ENCODE assay signal across 11 cellular contexts in the genomic region with DNA sequence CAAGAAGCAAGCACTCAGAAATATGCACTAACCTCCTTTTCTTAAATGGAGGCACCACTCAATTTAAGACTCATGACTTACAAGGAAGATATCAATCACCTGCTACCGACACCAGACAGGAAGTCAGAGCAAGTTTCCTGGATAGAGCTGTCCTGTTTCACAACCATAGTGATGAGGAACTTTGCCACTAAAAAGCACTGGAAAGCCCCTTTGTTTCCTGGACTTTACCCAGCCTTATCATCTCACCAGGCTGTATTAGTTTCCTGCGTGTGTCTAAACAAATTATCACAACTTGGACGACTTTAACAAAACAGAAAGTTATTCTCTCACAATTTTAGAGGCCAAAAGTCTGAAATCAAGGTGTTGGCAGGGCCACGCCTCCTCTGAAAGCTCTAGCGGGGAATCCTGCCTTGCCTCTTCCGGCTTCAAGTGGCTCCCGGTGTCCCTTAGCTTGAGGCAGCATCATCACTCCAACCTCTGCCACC.
DNase-seq lines count a peak whose midpoint lies in the region; ATAC-seq, FAIRE-seq and TF ChIP-seq lines count a peak whose summit lies in the region.
"Had no signal": no experiment of that assay in that cellular context is flagged by ENCODE, and none has a peak within 500 bp of the region (broad histone marks: within the 10 kb centered on the region; RNA-seq: fewer than 3 reads in every experiment).

No MANE protein-coding gene starts in this region.

- CTCF ChIA-PET in GM12878 (lab: Yijun Ruan, JAX): no interaction called here

- H3K4me2 ChIP-seq in GM12878 (ENCODE audit: control insufficient read depth, insufficient read depth): 0 out of 2 replicates have a peak overlapping the region, but pooled peaks have one; percentile 9

- no peaks in the 10 kb centered on the region for H4K20me1 ChIP-seq in GM12878 (ENCODE audit: control insufficient read depth, insufficient read depth)

- no peak overlapping the region for H3K9ac ChIP-seq in GM12878 (ENCODE audit: control insufficient read depth, insufficient read depth, low read length)

- POLR2A ChIA-PET in GM12878 (lab: Charles Lee): no interaction called here

- no peaks in the 10 kb centered on the region for H3K9me3 ChIP-seq in GM12878 (replicated peaks; ENCODE audit: control insufficient read depth, insufficient read depth, low read length)

- TF ChIP-seq RAD21 in GM12878 (IDR thresholded peaks at IDR 0.05; ENCODE audit: insufficient read depth, low read depth, low read length): no peak

- H2AFZ ChIP-seq in GM12878 (ENCODE audit: control insufficient read depth, low read depth, low read length): peak overlapping the region; percentile 44

- TF ChIP-seq POLR2A in GM12878 (IDR thresholded peaks at IDR 0.05; ENCODE audit: low read depth, low read length): no peak

- no TSS peak for BruUV-seq in GM12878 (replicated peaks; lab: Mats Ljungman, UMichigan)

- FAIRE-seq in GM12878 (lab: Jason Lieb, UNC): peak; percentile 80

- peaks cover 22% of the 10 kb centered on the region for H3K4me1 Mint-ChIP-seq in progenitor cell of endocrine pancreas (ENCODE audit: low read depth)

- no peaks in the 10 kb centered on the region for H3K79me2 ChIP-seq in GM12878 (ENCODE audit: control insufficient read depth, insufficient read depth, low read length)

- RAD21 ChIA-PET in GM12878 (lab: Charles Lee; ENCODE audit: unreplicated experiment): no interaction called here

- H3K27me3 ChIP-seq in HL-60 (ENCODE audit: insufficient read depth, poor library complexity, severe bottlenecking) (no peaks in the 10 kb centered on the region), GM12878 (replicated peaks in 1 of 2; ENCODE audit: control insufficient read depth in 2 of 2, insufficient read depth in 2 of 2, low read length in 1 of 2) (no peaks in the 10 kb centered on the region)

- TF ChIP-seq EP300 in GM12878 (IDR thresholded peaks at IDR 0.05; ENCODE audit: borderline replicate concordance in 1 of 2, control insufficient read depth in 1 of 2, low read depth in 2 of 2, low read length in 2 of 2): no peak

- H3K9me3 Mint-ChIP-seq in progenitor cell of endocrine pancreas (ENCODE audit: low read depth): peaks cover 11% of the 10 kb centered on the region

- H3K27me3 Mint-ChIP-seq in progenitor cell of endocrine pancreas: no peaks in the 10 kb centered on the region

- ATAC-seq in GM12878: peak; percentile 72
- no peak for ATAC-seq in HG02571 (IDR thresholded peaks at IDR 0.05; ENCODE audit: unreplicated experiment)
- ATAC-seq in HG03439 (IDR thresholded peaks at IDR 0.05; ENCODE audit: unreplicated experiment): no peak

- TF ChIP-seq CTCF in HL-60 (IDR thresholded peaks at IDR 0.05; ENCODE audit: insufficient read depth, low read length) (no peak), GM12878 (IDR thresholded peaks at IDR 0.05 in 2 of 3, conservative IDR thresholded peaks at IDR 0.05 in 1 of 3; ENCODE audit: control insufficient read depth in 2 of 3, extremely low read depth in 1 of 3, insufficient read depth in 1 of 3, low read depth in 3 of 3, low read length in 3 of 3) (no peak), progenitor cell of endocrine pancreas (IDR thresholded peaks at IDR 0.05; ENCODE audit: unreplicated experiment) (no peak)

- DNase-seq in SKM-1 (lab: John Stamatoyannopoulos, UW; ENCODE audit: unreplicated experiment): peak; percentile 8
- DNase-seq in SKM-1 treated with dmso at 0.1 percent for 144 hours (lab: John Stamatoyannopoulos, UW; ENCODE audit: unreplicated experiment): no peak
- DNase-seq in HL-60 (ENCODE audit: low read depth in 1 of 2, low spot score in 1 of 2): peak; percentile 6 to 51
- DNase-seq in GM12878 (ENCODE audit: low read depth, low spot score): no peak
- DNase-seq in progenitor cell of endocrine pancreas (ENCODE audit: low spot score, unreplicated experiment): no peak
- no peak for DNase-seq in occipital lobe (lab: John Stamatoyannopoulos, UW)
- DNase-seq: 8988T, naive B cell, NCI-H1694 had no signal

- intact Hi-C loops in GM12878 (cut with micrococcal nuclease; ENCODE audit: unreplicated experiment): no loop called here

- 12% methylated on average over 7 of the region's 7 CpGs for WGBS in GM12878 (ENCODE audit: insufficient coverage, insufficient replicate concordance, low lambda C conversion rate, missing lambda C conversion rate)

- H3K36me3 Mint-ChIP-seq in progenitor cell of endocrine pancreas (ENCODE audit: insufficient read depth): no peaks in the 10 kb centered on the region
- H3K36me3 Mint-ChIP-seq: naive B cell had no signal

- SMC1A ChIA-PET in GM12878 (lab: Charles Lee; ENCODE audit: uncharacterized antibody, unreplicated experiment): interaction anchor here (2.3 kb wide), 1 partner anchor 24 kb away, joined by 5 read pairs; no protein-coding TSS in a partner anchor

- H3K4me3 ChIP-seq in HL-60 (replicated peaks; ENCODE audit: insufficient read depth, low read length): no peak overlapping the region
- no peak overlapping the region for H3K4me3 ChIP-seq in GM12878

- no peak overlapping the region for H3K4me3 Mint-ChIP-seq in progenitor cell of endocrine pancreas (ENCODE audit: low read depth)
- H3K4me3 Mint-ChIP-seq: naive B cell had no signal

- H3K36me3 ChIP-seq in GM12878 (ENCODE audit: control insufficient read depth in 2 of 2, insufficient read depth in 2 of 2, low read length in 1 of 2): no peaks in the 10 kb centered on the region

- no peak overlapping the region for H3K27ac ChIP-seq in HL-60 (replicated peaks)
- H3K27ac ChIP-seq in GM12878 (ENCODE audit: control insufficient read depth, insufficient read depth): no peak overlapping the region

- H3K4me1 ChIP-seq in GM12878 (ENCODE audit: control insufficient read depth, insufficient read depth, low read length): no peaks in the 10 kb centered on the region; the same call in 1 of the 2 replicates

- peak overlapping the region; percentile 24 for H3K27ac Mint-ChIP-seq in progenitor cell of endocrine pancreas

- in situ Hi-C loops in GM12878 (cut with MboI): no loop called here

TF ChIP-seq in GM12878, 131 proteins besides CTCF, POLR2A, EP300 and RAD21 (continues in another document):
- peak; percentile 38 for TF ChIP-seq IKZF1 (conservative IDR thresholded peaks at IDR 0.05)
- TF ChIP-seq, protein P1, sequence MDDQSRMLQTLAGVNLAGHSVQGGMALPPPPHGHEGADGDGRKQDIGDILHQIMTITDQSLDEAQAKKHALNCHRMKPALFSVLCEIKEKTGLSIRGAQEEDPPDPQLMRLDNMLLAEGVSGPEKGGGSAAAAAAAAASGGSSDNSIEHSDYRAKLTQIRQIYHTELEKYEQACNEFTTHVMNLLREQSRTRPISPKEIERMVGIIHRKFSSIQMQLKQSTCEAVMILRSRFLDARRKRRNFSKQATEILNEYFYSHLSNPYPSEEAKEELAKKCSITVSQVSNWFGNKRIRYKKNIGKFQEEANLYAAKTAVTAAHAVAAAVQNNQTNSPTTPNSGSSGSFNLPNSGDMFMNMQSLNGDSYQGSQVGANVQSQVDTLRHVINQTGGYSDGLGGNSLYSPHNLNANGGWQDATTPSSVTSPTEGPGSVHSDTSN (IDR thresholded peaks at IDR 0.05; ENCODE audit: insufficient replicate concordance, low read depth, low read length): peak; percentile 48
- peak; percentile 41; the same call in 1 of the 2 replicates for TF ChIP-seq DPF2 (IDR thresholded peaks at IDR 0.05)
- no peak for TF ChIP-seq TBL1XR1 (IDR thresholded peaks at IDR 0.05; ENCODE audit: low read depth, low read length)
- TF ChIP-seq, protein P2, sequence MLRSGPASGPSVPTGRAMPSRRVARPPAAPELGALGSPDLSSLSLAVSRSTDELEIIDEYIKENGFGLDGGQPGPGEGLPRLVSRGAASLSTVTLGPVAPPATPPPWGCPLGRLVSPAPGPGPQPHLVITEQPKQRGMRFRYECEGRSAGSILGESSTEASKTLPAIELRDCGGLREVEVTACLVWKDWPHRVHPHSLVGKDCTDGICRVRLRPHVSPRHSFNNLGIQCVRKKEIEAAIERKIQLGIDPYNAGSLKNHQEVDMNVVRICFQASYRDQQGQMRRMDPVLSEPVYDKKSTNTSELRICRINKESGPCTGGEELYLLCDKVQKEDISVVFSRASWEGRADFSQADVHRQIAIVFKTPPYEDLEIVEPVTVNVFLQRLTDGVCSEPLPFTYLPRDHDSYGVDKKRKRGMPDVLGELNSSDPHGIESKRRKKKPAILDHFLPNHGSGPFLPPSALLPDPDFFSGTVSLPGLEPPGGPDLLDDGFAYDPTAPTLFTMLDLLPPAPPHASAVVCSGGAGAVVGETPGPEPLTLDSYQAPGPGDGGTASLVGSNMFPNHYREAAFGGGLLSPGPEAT (IDR thresholded peaks at IDR 0.05; ENCODE audit: low read depth): peak; percentile 57; the same call in 1 of the 2 replicates
- TF ChIP-seq, protein P3, sequence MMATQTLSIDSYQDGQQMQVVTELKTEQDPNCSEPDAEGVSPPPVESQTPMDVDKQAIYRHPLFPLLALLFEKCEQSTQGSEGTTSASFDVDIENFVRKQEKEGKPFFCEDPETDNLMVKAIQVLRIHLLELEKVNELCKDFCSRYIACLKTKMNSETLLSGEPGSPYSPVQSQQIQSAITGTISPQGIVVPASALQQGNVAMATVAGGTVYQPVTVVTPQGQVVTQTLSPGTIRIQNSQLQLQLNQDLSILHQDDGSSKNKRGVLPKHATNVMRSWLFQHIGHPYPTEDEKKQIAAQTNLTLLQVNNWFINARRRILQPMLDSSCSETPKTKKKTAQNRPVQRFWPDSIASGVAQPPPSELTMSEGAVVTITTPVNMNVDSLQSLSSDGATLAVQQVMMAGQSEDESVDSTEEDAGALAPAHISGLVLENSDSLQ (IDR thresholded peaks at IDR 0.05): peak; percentile 75

Comparison
In these comparisons a context has a peak if more than half of its experiments do, and no peak if none do; other contexts are left out.
1. DNase-seq: peak in SKM-1 (single experiment) and HL-60 (2 of 2); none in SKM-1 treated with dmso at 0.1 percent for 144 hours (single experiment), GM12878 (single experiment), progenitor cell of endocrine pancreas (single experiment) and occipital lobe (single experiment).